ENCODE assay signal across 1 cellular context in genomic region chr9:70419546-70420266, GRCh38.
TF ChIP-seq lines count a peak whose summit lies in the region.

No MANE protein-coding gene starts in this region.

TF ChIP-seq in K562, 482 proteins besides CTCF, POLR2A, EP300 and RAD21 (continued from another document and continues in another):
- TF ChIP-seq ZNF318 (IDR thresholded peaks at IDR 0.05; ENCODE audit: borderline replicate concordance in 1 of 2, low read depth in 1 of 2) (peak in 1 of 2 experiments; percentile 57; a peak in 1 of 4 replicates), ATF3 (IDR thresholded peaks at IDR 0.05) (peak; percentile 86), ATF3 (CRISPR knock-in tag; conservative IDR thresholded peaks at IDR 0.05) (no peak), SFPQ (IDR thresholded peaks at IDR 0.05; ENCODE audit: low read depth, low read length) (no peak), STAT6 (CRISPR knock-in tag; IDR thresholded peaks at IDR 0.05) (no peak), TOE1 (IDR thresholded peaks at IDR 0.05; ENCODE audit: borderline replicate concordance) (peak; percentile 43; the same call in 1 of the 2 replicates), TOE1 (CRISPR knock-in tag; IDR thresholded peaks at IDR 0.05; ENCODE audit: borderline replicate concordance, low read depth) (no peak), CTCFL (IDR thresholded peaks at IDR 0.05; ENCODE audit: borderline replicate concordance, insufficient read depth, low read depth, low read length, poor library complexity, severe bottlenecking) (no peak), BACH1 (tag; IDR thresholded peaks at IDR 0.05) (0 out of 2 replicates have a peak, but pooled peaks have one; percentile 28), XRCC4 (IDR thresholded peaks at IDR 0.05; ENCODE audit: extremely low read depth, insufficient read depth, insufficient read length) (no peak), ZBTB12 (CRISPR knock-in tag; IDR thresholded peaks at IDR 0.05) (no peak), GTF2B (IDR thresholded peaks at IDR 0.05; ENCODE audit: extremely low read depth, insufficient read length) (no peak), POLR2H (tag; IDR thresholded peaks at IDR 0.05; ENCODE audit: low read depth) (peak; percentile 78), ZNF263 (CRISPR knock-in tag; IDR thresholded peaks at IDR 0.05; ENCODE audit: borderline replicate concordance) (peak; percentile 94), WHSC1 (IDR thresholded peaks at IDR 0.05; ENCODE audit: low read length) (no peak), EGR1 (conservative IDR thresholded peaks at IDR 0.05) (peak; percentile 93), EWSR1 (IDR thresholded peaks at IDR 0.05; ENCODE audit: borderline replicate concordance, low read depth, partially characterized antibody) (no peak), FUS (optimal IDR thresholded peaks at IDR 0.05; ENCODE audit: low read depth, low read length) (no peak), TAF9B (IDR thresholded peaks at IDR 0.05; ENCODE audit: partially characterized antibody) (peak; percentile 74), TAF1 (IDR thresholded peaks at IDR 0.05; ENCODE audit: control insufficient read depth, extremely low read depth, insufficient read depth, low read length, severe bottlenecking) (peak; percentile 51), ZMIZ1 (IDR thresholded peaks at IDR 0.05; ENCODE audit: low read depth in 2 of 2, low read length in 2 of 2) (no peak; a peak in 1 of 4 replicates), TAF7 (tag; IDR thresholded peaks at IDR 0.05) (peak; percentile 67), NBN (IDR thresholded peaks at IDR 0.05; ENCODE audit: low read depth) (peak; percentile 14; the same call in 1 of the 2 replicates), ZNF79 (CRISPR knock-in tag; IDR thresholded peaks at IDR 0.05; ENCODE audit: low read depth) (no peak), GATAD2B (IDR thresholded peaks at IDR 0.05; ENCODE audit: borderline replicate concordance) (no peak), SMAD1 (IDR thresholded peaks at IDR 0.05; ENCODE audit: low read depth, low read length, partially characterized antibody) (peak; percentile 54), RNF2 (IDR thresholded peaks at IDR 0.05) (peak; percentile 23; the same call in 1 of the 2 replicates), ZNF740 (CRISPR knock-in tag; IDR thresholded peaks at IDR 0.05) (peak; percentile 34), ZNF740 (tag; IDR thresholded peaks at IDR 0.05) (peak in 1 of 2 experiments; percentile 39; a peak in 2 of 4 replicates), MCM3 (IDR thresholded peaks at IDR 0.05) (no peak), FOXA3 (CRISPR knock-in tag; conservative IDR thresholded peaks at IDR 0.05 in 1 of 2, IDR thresholded peaks at IDR 0.05 in 1 of 2) (peak; percentile 70 to 90), SMAD4 (CRISPR knock-in tag; conservative IDR thresholded peaks at IDR 0.05) (peak; percentile 60)
